Comparison of ENCODE assay signal across 2 cellular contexts in the genomic region with DNA sequence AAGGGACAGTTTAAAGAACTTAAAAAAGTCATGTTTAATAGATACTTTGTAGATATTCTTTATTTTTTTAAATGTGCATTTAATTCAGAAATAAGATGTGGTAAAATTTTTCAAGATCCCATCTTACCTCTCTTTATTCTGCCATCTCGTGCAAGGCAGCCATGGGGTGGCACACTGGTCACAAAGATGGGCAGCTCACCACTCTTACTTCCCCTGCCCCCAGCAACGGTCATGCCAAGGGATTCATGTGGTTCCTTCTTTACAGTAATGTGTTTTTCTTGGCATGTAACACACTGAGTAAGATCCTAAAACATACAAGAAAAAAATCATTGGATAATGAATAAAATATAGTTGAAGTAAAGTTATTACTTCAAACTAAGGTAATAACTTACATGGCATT.
TF ChIP-seq lines count a peak whose summit lies in the region.

No MANE protein-coding gene starts in this region.

TF ChIP-seq in IMR-90, 13 proteins besides CTCF, POLR2A, EP300 and RAD21:
- TF ChIP-seq MXI1 (IDR thresholded peaks at IDR 0.05; ENCODE audit: borderline replicate concordance, low read depth, low read length) (no peak), SMC3 (IDR thresholded peaks at IDR 0.05; ENCODE audit: low read depth, low read length) (peak; percentile 53; the same call in 1 of the 2 replicates)

TF ChIP-seq in GM12878, 131 proteins besides CTCF, POLR2A, EP300 and RAD21:
- TF ChIP-seq SMC3 (IDR thresholded peaks at IDR 0.05; ENCODE audit: borderline replicate concordance, low read length) (peak; percentile 9; the same call in 1 of the 2 replicates), HCFC1 (IDR thresholded peaks at IDR 0.05; ENCODE audit: low read length) (no peak), YY1 (IDR thresholded peaks at IDR 0.05; ENCODE audit: low read depth, low read length) (no peak)
